Comparison of ENCODE assay signal across 1 cellular context in the genomic region with DNA sequence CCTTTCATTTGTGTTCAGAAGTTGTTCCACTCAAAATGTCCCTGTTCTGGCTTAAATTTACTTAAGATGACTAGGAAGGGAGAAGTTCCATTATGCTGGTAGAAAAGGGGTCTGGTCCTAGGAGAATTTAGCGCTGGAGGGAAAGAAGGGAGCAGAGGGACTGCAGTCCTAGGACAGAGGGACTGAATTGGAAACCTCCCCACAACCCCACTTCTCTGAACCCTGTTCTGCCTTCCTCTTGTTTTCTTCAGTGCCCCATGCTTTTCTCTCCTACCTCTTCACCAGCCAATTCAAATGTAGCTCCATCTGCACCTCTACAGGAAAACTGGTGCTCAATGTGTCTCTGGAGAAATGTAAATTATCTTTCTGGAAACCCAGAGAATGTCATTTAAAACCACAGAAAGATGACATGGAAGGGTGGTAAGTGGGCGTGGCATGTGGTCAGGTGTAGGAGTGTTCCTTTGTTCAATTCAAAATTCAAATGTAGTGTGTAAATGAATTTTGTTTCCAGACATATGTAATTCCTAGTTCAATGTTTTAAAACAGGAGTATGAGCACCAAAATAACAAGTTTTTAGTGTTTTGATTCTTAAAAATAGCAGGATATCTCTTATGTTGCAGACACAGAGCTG.
TF ChIP-seq lines count a peak whose summit lies in the region.

No MANE protein-coding gene starts in this region.

TF ChIP-seq in HepG2, 621 proteins besides CTCF, POLR2A, EP300 and RAD21:
- TF ChIP-seq ZNF136 (CRISPR knock-in tag; IDR thresholded peaks at IDR 0.05; ENCODE audit: low read depth) (no peak), ZNF24 (IDR thresholded peaks at IDR 0.05) (no peak), ZNF746 (CRISPR knock-in tag; IDR thresholded peaks at IDR 0.05) (no peak), HCFC1 (IDR thresholded peaks at IDR 0.05; ENCODE audit: low read depth, low read length) (no peak), JARID2 (CRISPR knock-in tag; IDR thresholded peaks at IDR 0.05; ENCODE audit: insufficient replicate concordance) (no peak), TBX3 (IDR thresholded peaks at IDR 0.05; ENCODE audit: borderline replicate concordance) (no peak), MYC (CRISPR knock-in tag; IDR thresholded peaks at IDR 0.05; ENCODE audit: borderline replicate concordance) (no peak)
